9 cellular contexts compared by ENCODE assay signal in the genomic region with DNA sequence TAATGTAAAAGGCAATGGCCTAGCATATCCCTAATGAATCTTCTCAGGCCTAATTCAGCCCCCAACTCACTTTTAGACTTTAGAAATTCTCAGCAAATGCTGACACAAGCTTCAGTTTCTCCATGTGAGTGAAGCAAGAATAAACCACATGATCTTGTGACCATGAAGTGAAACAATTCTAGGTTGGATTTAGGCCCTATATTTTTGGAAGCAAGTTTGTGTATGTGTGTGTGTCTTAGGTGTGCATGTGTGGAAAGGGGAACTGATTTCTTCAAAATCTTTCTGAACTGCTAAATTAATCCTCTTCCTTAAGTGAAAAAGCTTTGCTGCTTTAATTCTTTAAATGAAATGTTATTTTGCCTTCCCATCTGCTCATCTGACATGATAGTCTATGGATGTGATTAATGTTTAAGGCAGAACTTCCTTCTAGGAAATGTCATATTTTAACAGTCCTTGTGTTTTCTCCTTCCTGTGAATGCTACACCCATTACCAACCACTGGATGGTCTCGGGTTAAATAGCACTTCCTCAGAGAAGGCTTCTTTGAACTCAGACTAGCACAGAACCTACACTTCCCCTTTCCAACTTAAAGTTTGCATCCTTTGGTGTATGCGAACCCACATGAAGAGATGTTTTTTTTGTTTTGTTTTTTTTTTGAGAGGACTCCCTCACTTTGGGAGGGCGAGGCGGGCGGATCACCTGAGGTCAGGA. TPM values are rescaled to one million over a fixed set of nuclear protein-coding genes. Genes with fewer than 3 reads are reported as not detected.
DNase-seq lines count a peak whose midpoint lies in the region; ATAC-seq, FAIRE-seq and TF ChIP-seq lines count a peak whose summit lies in the region.
"Had no signal": no experiment of that assay in that cellular context is flagged by ENCODE, and none has a peak within 500 bp of the region (broad histone marks: within the 10 kb centered on the region; RNA-seq: fewer than 3 reads in every experiment).

No MANE protein-coding gene starts in this region.

- H3K4me3 ChIP-seq in K562 (no peak overlapping the region), sigmoid colon (no peak overlapping the region)

- FAIRE-seq in K562 (lab: Jason Lieb, UNC): no peak
- FAIRE-seq: TTC549 had no signal

- no peaks in the 10 kb centered on the region for H3K27me3 ChIP-seq in K562 (ENCODE audit: control insufficient read depth in 2 of 2, insufficient read depth in 2 of 2, low read length in 2 of 2)
- no peaks in the 10 kb centered on the region for H3K27me3 ChIP-seq in sigmoid colon

- H3K36me3 ChIP-seq in K562 (ENCODE audit: control insufficient read depth, insufficient read depth, low read length): peaks cover 5% of the 10 kb centered on the region; the same call in 1 of the 3 replicates
- H3K36me3 ChIP-seq in sigmoid colon: no peaks in the 10 kb centered on the region

- H3K79me2 ChIP-seq in K562 (ENCODE audit: control insufficient read depth, insufficient read depth, low read length): peaks cover 8% of the 10 kb centered on the region; the same call in 1 of the 3 replicates

- H3K9me3 ChIP-seq in K562 (replicated peaks; ENCODE audit: control insufficient read depth, insufficient read depth, low read depth, low read length) (no peaks in the 10 kb centered on the region), sigmoid colon (no peaks in the 10 kb centered on the region)

- TF ChIP-seq CTCF in K562 (IDR thresholded peaks at IDR 0.05 in 2 of 3, conservative IDR thresholded peaks at IDR 0.05 in 1 of 3; ENCODE audit: insufficient read depth in 2 of 3, low read depth in 1 of 3, low read length in 3 of 3) (no peak), sigmoid colon (IDR thresholded peaks at IDR 0.05) (no peak), omental fat pad (IDR thresholded peaks at IDR 0.05) (no peak)

- CTCF ChIA-PET in K562 (lab: Yijun Ruan, JAX; ENCODE audit: low intra/inter-chr PET ratio): no interaction called here

- WGBS in K562 (ENCODE audit: insufficient coverage, low coverage, missing lambda C conversion rate): 66% methylated on average over 5 of the region's 5 CpGs
- 49 to 84% methylated on average over 5 of the region's 5 CpGs for WGBS in sigmoid colon, 2 donors

- H3K27ac ChIP-seq in K562 (ENCODE audit: extremely low read depth, low read depth, low read length) (0 out of 3 replicates have a peak overlapping the region, but pooled peaks have one; percentile 38), sigmoid colon (peak overlapping the region; percentile 84 to 87 (median 87))

- TF ChIP-seq POLR2A in K562 (conservative IDR thresholded peaks at IDR 0.05): no peak
- TF ChIP-seq POLR2A in sigmoid colon (IDR thresholded peaks at IDR 0.05): no peak

- H3K9ac ChIP-seq in K562 (ENCODE audit: insufficient read depth in 1 of 2, low read depth in 2 of 2, low read length in 2 of 2): no peak overlapping the region

- intact Hi-C loops in K562 (cut with micrococcal nuclease): no loop called here
- intact Hi-C loops in sigmoid colon (cut with DNase I): no loop called here

- no peaks in the 10 kb centered on the region for H4K20me1 ChIP-seq in K562 (replicated peaks; ENCODE audit: control insufficient read depth, insufficient read depth, low read length)

- H2AFZ ChIP-seq in K562 (ENCODE audit: low read depth, low read length): peak overlapping the region; percentile 47

- H3K4me1 ChIP-seq in K562 (replicated peaks in 1 of 2; ENCODE audit: control insufficient read depth in 2 of 2, insufficient read depth in 2 of 2, low read length in 2 of 2) (peaks cover 4 to 8% of the 10 kb centered on the region in 2 experiments; a peak in 3 of 5 replicates), sigmoid colon (peaks cover 0 to 10% (median 7%) of the 10 kb centered on the region in 4 donors)

- TF ChIP-seq EP300 in K562 (IDR thresholded peaks at IDR 0.05; ENCODE audit: low read length) (no peak), sigmoid colon (IDR thresholded peaks at IDR 0.05) (no peak)

- in situ Hi-C loops in K562 (cut with MboI): no loop called here

- peak; percentile 80 for ATAC-seq in GM19043 (IDR thresholded peaks at IDR 0.05; ENCODE audit: low read depth, unreplicated experiment)
- ATAC-seq in HG03108 (IDR thresholded peaks at IDR 0.05; ENCODE audit: unreplicated experiment): peak; percentile 40
- 0 out of 3 replicates have a peak, but pooled peaks have one; percentile 13 for ATAC-seq in K562
- no peak for ATAC-seq in omental fat pad (ENCODE audit: low FRiP score)

- no peak overlapping the region for H3K4me2 ChIP-seq in K562 (ENCODE audit: insufficient read depth, low read length)

- DNase-seq in K562 (ENCODE audit: extremely low read depth in 1 of 4, low spot score in 3 of 4): peak in 2 of 4 experiments; percentile 13 to 31
- DNase-seq in sigmoid colon: no peak
- DNase-seq in omental fat pad (ENCODE audit: low spot score): no peak
- no peak for DNase-seq in NCI-H187 (lab: John Stamatoyannopoulos, UW)
- no peak for DNase-seq in NCI-H1092 treated with DMSO at 0.1 percent for 48 hours (lab: John Stamatoyannopoulos, UW)
- DNase-seq in inferior parietal cortex (ENCODE audit: extremely low spot score): no peak

- no peak for TF ChIP-seq RAD21 in K562 (CRISPR knock-in tag; conservative IDR thresholded peaks at IDR 0.05 in 1 of 2, IDR thresholded peaks at IDR 0.05 in 1 of 2)

- POLR2A ChIA-PET in K562 (lab: Yijun Ruan, JAX): no interaction called here

- H3K9me1 ChIP-seq in K562 (ENCODE audit: control insufficient read depth, insufficient read depth, low read length): no peaks in the 10 kb centered on the region

- no TSS peak for BruUV-seq in K562 (replicated peaks; lab: Mats Ljungman, UMichigan)

TF ChIP-seq in K562, 482 proteins besides CTCF, POLR2A, EP300 and RAD21 (continues in another document):
- TF ChIP-seq, protein P1, sequence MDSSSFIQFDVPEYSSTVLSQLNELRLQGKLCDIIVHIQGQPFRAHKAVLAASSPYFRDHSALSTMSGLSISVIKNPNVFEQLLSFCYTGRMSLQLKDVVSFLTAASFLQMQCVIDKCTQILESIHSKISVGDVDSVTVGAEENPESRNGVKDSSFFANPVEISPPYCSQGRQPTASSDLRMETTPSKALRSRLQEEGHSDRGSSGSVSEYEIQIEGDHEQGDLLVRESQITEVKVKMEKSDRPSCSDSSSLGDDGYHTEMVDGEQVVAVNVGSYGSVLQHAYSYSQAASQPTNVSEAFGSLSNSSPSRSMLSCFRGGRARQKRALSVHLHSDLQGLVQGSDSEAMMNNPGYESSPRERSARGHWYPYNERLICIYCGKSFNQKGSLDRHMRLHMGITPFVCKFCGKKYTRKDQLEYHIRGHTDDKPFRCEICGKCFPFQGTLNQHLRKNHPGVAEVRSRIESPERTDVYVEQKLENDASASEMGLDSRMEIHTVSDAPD (CRISPR knock-in tag; IDR thresholded peaks at IDR 0.05): no peak
- TF ChIP-seq ESRRB (CRISPR knock-in tag; IDR thresholded peaks at IDR 0.05; ENCODE audit: borderline replicate concordance): no peak
- no peak for TF ChIP-seq RBM25 (IDR thresholded peaks at IDR 0.05; ENCODE audit: low read depth, low read length, severe bottlenecking)
- no peak for TF ChIP-seq NFE2L1 (tag; IDR thresholded peaks at IDR 0.05; ENCODE audit: borderline replicate concordance, low read depth)
- no peak for TF ChIP-seq BCOR (IDR thresholded peaks at IDR 0.05)
- peak; percentile 31 for TF ChIP-seq MEIS2 (IDR thresholded peaks at IDR 0.05; ENCODE audit: partially characterized antibody)

RNA-seq across cellular contexts. Expression of a gene that starts 1.2 kb away (rescaled TPM):
- 14.2 and 28.3 TPM in 2 replicates for total RNA-seq in K562 (2011; cell fraction: chromatin; rRNA removed; ENCODE audit: low replicate concordance)
- 10.7 and 11.6 TPM in 2 replicates for total RNA-seq in K562 (2011; cell fraction: nucleolus; rRNA removed)
- 18.3 and 32.6 TPM in 2 replicates for total RNA-seq in K562 (2011; cell fraction: nucleoplasm; rRNA removed)
- total RNA-seq in K562 (2014; rRNA removed): 4.0 and 6.0 TPM in 2 replicates
- total RNA-seq in K562 (2014; rRNA removed; fragmentation: Illumina TruSeq; extraction: Trizol): 9.5 and 10.2 TPM in 2 replicates
- total RNA-seq in K562 (2015; rRNA removed; fragmentation: Illumina TruSeq; extraction: Trizol): 11.6 and 12.0 TPM in 2 replicates
- 6.8 and 7.8 TPM in 2 replicates for total RNA-seq in K562 (2021)
- 4.4 and 7.0 TPM in 2 replicates for polyA plus RNA-seq in K562 (2011; rRNA removed)
- polyA plus RNA-seq in K562 (2011; cell fraction: cytosol; rRNA removed): 2.1 and 2.5 TPM in 2 replicates
- 4.4 and 5.0 TPM in 2 replicates for polyA plus RNA-seq in K562 (2011; cell fraction: nucleus; rRNA removed)
- 7.9 and 8.7 TPM in 2 replicates for polyA plus RNA-seq in K562 (2012)
- polyA plus RNA-seq in K562 (2014; fragmentation: Illumina TruSeq; extraction: Trizol): 6.1 TPM in 2 replicates
- polyA plus RNA-seq in K562 (2014; fragmentation: Nextera tagmentation; extraction: Ambion mirVana): 1 to 10 TPM; 5.9 to 6.0 TPM
- 4.3 and 5.1 TPM in 2 replicates for polyA plus RNA-seq in K562 (2014; rRNA removed)
- 11.3 and 13.9 TPM in 2 replicates for polyA minus RNA-seq in K562 (2011; rRNA and poly(A)+ RNA removed)
- polyA minus RNA-seq in K562 (2011; cell fraction: cytosol; rRNA and poly(A)+ RNA removed): 4.7 and 5.6 TPM in 2 replicates
- polyA minus RNA-seq in K562 (2011; cell fraction: nucleus; rRNA and poly(A)+ RNA removed): 19.3 TPM in 2 replicates
- 10 to 100 TPM in 1 of 4 donors, 1 to 10 TPM in 3; 3.5 to 12.1 (median 8.0) TPM for total RNA-seq in sigmoid colon
- polyA plus RNA-seq in sigmoid colon: 1 to 10 TPM; 6.0 to 7.9 (median 6.4) TPM
- total RNA-seq in omental fat pad: 10 to 100 TPM in 2 of 4 donors, 1 to 10 TPM in 2; 5.6 to 15.4 (median 10.4) TPM

RNA-seq across cellular contexts. Expression of a gene that starts 36.3 kb away (rescaled TPM):
- total RNA-seq in K562 (2011; cell fraction: chromatin; rRNA removed; ENCODE audit: low replicate concordance): 0.56 and 2.1 TPM in 2 replicates
- 0.26 and 0.33 TPM in 2 replicates for total RNA-seq in K562 (2011; cell fraction: nucleolus; rRNA removed)
- 0.61 and 0.81 TPM in 2 replicates for total RNA-seq in K562 (2011; cell fraction: nucleoplasm; rRNA removed)
- 0.41 and 0.49 TPM in 2 replicates for total RNA-seq in K562 (2014; rRNA removed)
- 1.2 and 1.4 TPM in 2 replicates for total RNA-seq in K562 (2014; rRNA removed; fragmentation: Illumina TruSeq; extraction: Trizol)
- 0.76 and 0.79 TPM in 2 replicates for total RNA-seq in K562 (2015; rRNA removed; fragmentation: Illumina TruSeq; extraction: Trizol)
- total RNA-seq in K562 (2021): 1.1 and 1.6 TPM in 2 replicates
- 0.13 and 3.7 TPM in 2 replicates for polyA plus RNA-seq in K562 (2011; rRNA removed)
- polyA plus RNA-seq in K562 (2011; cell fraction: cytosol; rRNA removed): 0.03 and 1.7 TPM in 2 replicates
- polyA plus RNA-seq in K562 (2011; cell fraction: nucleus; rRNA removed): 0.14 and 6.8 TPM in 2 replicates
- polyA plus RNA-seq in K562 (2012): 0.61 and 0.98 TPM in 2 replicates
- polyA plus RNA-seq in K562 (2014; fragmentation: Illumina TruSeq; extraction: Trizol): 0.79 and 1.2 TPM in 2 replicates
- polyA plus RNA-seq in K562 (2014; fragmentation: Nextera tagmentation; extraction: Ambion mirVana): under 1 TPM; 0.15 to 0.32 TPM
- polyA plus RNA-seq in K562 (2014; rRNA removed): 0.61 and 1.2 TPM in 2 replicates
- polyA minus RNA-seq in K562 (2011; rRNA and poly(A)+ RNA removed): 0.32 and 9.7 TPM in 2 replicates
- polyA minus RNA-seq in K562 (2011; cell fraction: cytosol; rRNA and poly(A)+ RNA removed): 2.7 TPM in 1 of 2 replicates, not detected in the other
- polyA minus RNA-seq in K562 (2011; cell fraction: nucleus; rRNA and poly(A)+ RNA removed): 0.54 and 13.3 TPM in 2 replicates
- total RNA-seq in sigmoid colon: 10 to 100 TPM; 34.4 to 59.5 (median 47.2) TPM
- 10 to 100 TPM in 1 of 3 donors, 1 to 10 TPM in 2; 6.7 to 15.6 (median 9.6) TPM for polyA plus RNA-seq in sigmoid colon
- 10 to 100 TPM; 50.2 to 94.2 (median 64.8) TPM for total RNA-seq in omental fat pad

Comparison
In these comparisons a context has a peak if more than half of its experiments do, and no peak if none do; other contexts are left out.
1. RNA of a gene that starts 36.3 kb away (total RNA-seq): 50.2 to 94.2 TPM in omental fat pad and 34.4 to 59.5 TPM in sigmoid colon; 0.26 to 2.1 TPM in K562; every median in the first group is over 10 times any median in the second.